15 cellular contexts compared by ENCODE assay signal in the genomic region with DNA sequence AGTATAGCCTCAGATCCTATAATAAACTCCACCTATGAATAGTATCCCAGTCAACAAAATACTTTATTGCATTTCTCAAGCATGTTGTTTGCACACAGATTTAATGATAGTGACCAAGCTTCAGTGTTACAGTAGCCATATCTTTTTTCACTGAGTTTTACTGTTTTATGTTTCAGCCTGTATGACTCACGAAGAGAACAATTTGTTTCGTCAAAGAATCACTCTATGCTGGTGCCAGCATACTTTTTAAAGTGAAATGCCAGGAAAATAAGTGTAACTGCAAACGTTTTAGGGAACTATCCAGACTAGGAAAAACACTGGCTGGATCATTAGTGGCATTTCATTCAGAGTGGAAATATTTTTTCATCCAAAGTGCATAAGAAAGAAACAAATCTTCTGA.
DNase-seq lines count a peak whose midpoint lies in the region; ATAC-seq, FAIRE-seq and TF ChIP-seq lines count a peak whose summit lies in the region.
"Had no signal": no experiment of that assay in that cellular context is flagged by ENCODE, and none has a peak within 500 bp of the region (broad histone marks: within the 10 kb centered on the region; RNA-seq: fewer than 3 reads in every experiment).

No MANE protein-coding gene starts in this region.

- intact Hi-C loops in head of caudate nucleus (cut with DNase I): no loop called here
- intact Hi-C loops in posterior cingulate gyrus (cut with DNase I): no loop called here

- no peak for DNase-seq in H54 (ENCODE audit: insufficient read length, low spot score)
- peak; percentile 86 for DNase-seq in fibroblast of pulmonary artery (ENCODE audit: low read depth)
- DNase-seq in skeletal muscle cell (ENCODE audit: low read depth): peak; percentile 47
- no peak for DNase-seq in head of caudate nucleus
- no peak for DNase-seq in cerebellar cortex (ENCODE audit: low spot score)
- DNase-seq in posterior cingulate gyrus: no peak
- DNase-seq in HK-2 (ENCODE audit: unreplicated experiment): no peak
- DNase-seq: activated CD8-positive, alpha-beta T cell treated with anti-CD3 and anti-CD28 coated beads for 36 hours; activated effector memory CD4-positive, alpha-beta T cell treated with anti-CD3 and anti-CD28 coated beads, Interleukin-2, amount 50 U/mL, for 16 hours; MM.1S; thyroid gland had no signal

- FAIRE-seq in H54 (lab: Jason Lieb, UNC): peak; percentile 97

- no peak for TF ChIP-seq CTCF in fibroblast of pulmonary artery (IDR thresholded peaks at IDR 0.05; ENCODE audit: low read length, missing control alignments)

- TF ChIP-seq POLR2A in H54 (IDR thresholded peaks at IDR 0.05; ENCODE audit: low read depth, low read length): no peak

- no peak overlapping the region for H3K4me3 ChIP-seq in fibroblast of pulmonary artery (replicated peaks; ENCODE audit: low read depth, low read length)
- H3K4me3 ChIP-seq in skeletal muscle cell (ENCODE audit: low read depth, low read length): no peak overlapping the region
- H3K4me3 ChIP-seq: gastroesophageal sphincter, skin epidermis, thyroid gland had no signal

- ATAC-seq in SK-N-SH treated with all-trans-retinoic acid at 6 μM for 48 hours: peak; percentile 95
- ATAC-seq: activated CD8-positive, alpha-beta T cell treated with anti-CD3 and anti-CD28 coated beads for 36 hours; gastroesophageal sphincter; natural killer cell treated with Interleukin-12 subunit alpha and Interleukin-12 subunit beta and Interleukin-15 and Interleukin-18, amount 100 ng/mL, for 72 hours had no signal

TF ChIP-seq in SK-N-SH treated with all-trans-retinoic acid at 6 μM for 48 hours, 23 proteins besides CTCF, POLR2A, EP300 and RAD21:
- TF ChIP-seq ISL1 (CRISPR knock-in tag; IDR thresholded peaks at IDR 0.05): peak; percentile 87
- no peak for TF ChIP-seq ARNTL (CRISPR knock-in tag; IDR thresholded peaks at IDR 0.05; ENCODE audit: borderline replicate concordance, low read depth)
- no peak for TF ChIP-seq TCF4 (CRISPR knock-in tag; IDR thresholded peaks at IDR 0.05; ENCODE audit: borderline replicate concordance)

Comparison
In these comparisons a context has a peak if more than half of its experiments do, and no peak if none do; other contexts are left out.
1. DNase-seq: peak in fibroblast of pulmonary artery (single experiment) and skeletal muscle cell (single experiment); none in H54 (single experiment), head of caudate nucleus (0 of 42), cerebellar cortex (single experiment), posterior cingulate gyrus (0 of 10) and HK-2 (single experiment).